Comparison of ENCODE assay signal across 13 cellular contexts in the genomic region with DNA sequence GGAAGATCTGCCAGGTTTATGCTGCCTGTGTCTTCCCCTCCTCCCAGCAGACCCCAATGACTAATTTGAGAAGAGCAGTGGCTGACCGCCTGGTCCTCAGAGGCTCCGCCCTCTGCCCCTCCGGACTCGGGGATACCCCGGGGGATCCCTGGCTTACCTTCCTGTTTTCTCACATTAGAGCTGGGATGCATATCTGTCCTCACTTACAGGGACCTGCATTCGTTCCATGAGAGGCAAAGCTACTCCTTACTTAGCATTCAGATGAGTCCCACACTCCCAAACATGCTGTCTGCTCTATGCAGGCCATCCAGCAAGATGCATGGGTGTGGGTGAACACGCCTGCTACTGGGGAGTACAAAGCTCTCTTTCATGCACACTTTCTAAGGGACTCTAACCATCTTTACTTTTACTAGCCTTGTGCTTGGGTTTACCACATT. TPM values are rescaled to one million over a fixed set of nuclear protein-coding genes. Genes with fewer than 3 reads are reported as not detected.
DNase-seq lines count a peak whose midpoint lies in the region; ATAC-seq and TF ChIP-seq lines count a peak whose summit lies in the region.
"Had no signal": no experiment of that assay in that cellular context is flagged by ENCODE, and none has a peak within 500 bp of the region (broad histone marks: within the 10 kb centered on the region; RNA-seq: fewer than 3 reads in every experiment).

No MANE protein-coding gene starts in this region.

- peak overlapping the region; percentile 0 for H3K27ac Mint-ChIP-seq in activated T-helper 17 cell treated with anti-CD3 and anti-CD28 coated beads, Interleukin-2, amount 50 U/mL, for 72 hours
- H3K27ac Mint-ChIP-seq: activated naive CD4-positive, alpha-beta T cell treated with anti-CD3 and anti-CD28 coated beads, Interleukin-2, amount 10 ng/mL, durations not matched to agents 7 days and 5 days had no signal

- H3K27me3 Mint-ChIP-seq in activated T-helper 17 cell treated with anti-CD3 and anti-CD28 coated beads, Interleukin-2, amount 50 U/mL, for 72 hours = no peaks in the 10 kb centered on the region
- H3K27me3 Mint-ChIP-seq: activated naive CD4-positive, alpha-beta T cell treated with anti-CD3 and anti-CD28 coated beads, Interleukin-2, amount 10 ng/mL, durations not matched to agents 7 days and 5 days had no signal

- peaks cover 14% of the 10 kb centered on the region for H3K36me3 Mint-ChIP-seq in activated T-helper 17 cell treated with anti-CD3 and anti-CD28 coated beads, Interleukin-2, amount 50 U/mL, for 72 hours (ENCODE audit: low read depth)

- TF ChIP-seq CTCF in GM13977 (IDR thresholded peaks at IDR 0.05; ENCODE audit: extremely low read depth, insufficient read depth, missing control alignments) (no peak), GM20000 (IDR thresholded peaks at IDR 0.05; ENCODE audit: extremely low read depth, missing control alignments) (no peak), GM10266 (IDR thresholded peaks at IDR 0.05; ENCODE audit: control insufficient read depth, insufficient read depth, low read depth, missing control alignments) (no peak)

- no peaks in the 10 kb centered on the region for H3K9me3 Mint-ChIP-seq in activated T-helper 17 cell treated with anti-CD3 and anti-CD28 coated beads, Interleukin-2, amount 50 U/mL, for 72 hours
- H3K9me3 Mint-ChIP-seq: activated naive CD4-positive, alpha-beta T cell treated with anti-CD3 and anti-CD28 coated beads, Interleukin-2, amount 10 ng/mL, durations not matched to agents 7 days and 5 days had no signal

- DNase-seq in GM13977 (ENCODE audit: low spot score) (peak; percentile 48), GM20000 (ENCODE audit: low spot score) (peak; percentile 52), GM19238 (ENCODE audit: insufficient read length, low spot score) (no peak), GM10266 (ENCODE audit: extremely low spot score) (no peak), MV-4-11 (lab: John Stamatoyannopoulos, UW) (no peak)
- no peak for DNase-seq in activated naive CD4-positive, alpha-beta T cell treated with anti-CD3 and anti-CD28 coated beads, Interleukin-2, amount 50 U/mL, for 16 hours
- DNase-seq: activated naive CD4-positive, alpha-beta T cell treated with anti-CD3 and anti-CD28 coated beads, Interleukin-2, amount 10 ng/mL, durations not matched to agents 7 days and 5 days; COR-L47; dorsolateral prefrontal cortex; heart right ventricle; NCI-H524 had no signal

- peaks cover 63% of the 10 kb centered on the region for H3K4me1 Mint-ChIP-seq in activated T-helper 17 cell treated with anti-CD3 and anti-CD28 coated beads, Interleukin-2, amount 50 U/mL, for 72 hours

- H3K4me3 Mint-ChIP-seq in activated T-helper 17 cell treated with anti-CD3 and anti-CD28 coated beads, Interleukin-2, amount 50 U/mL, for 72 hours = peak overlapping the region; percentile 13
- H3K4me3 Mint-ChIP-seq: activated naive CD4-positive, alpha-beta T cell treated with anti-CD3 and anti-CD28 coated beads, Interleukin-2, amount 10 ng/mL, durations not matched to agents 7 days and 5 days had no signal

- ATAC-seq in HG03045 (IDR thresholded peaks at IDR 0.05; ENCODE audit: unreplicated experiment) = peak; percentile 52
- no peak for ATAC-seq in activated T-helper 17 cell treated with anti-CD3 and anti-CD28 coated beads, Interleukin-2, amount 50 U/mL, for 72 hours (replicated peaks)
- ATAC-seq: heart right ventricle had no signal

- in situ Hi-C loops in GM13977 (cut with MboI; ENCODE audit: low pct_unique_long_range_greater_than_20kb, low sequenced_read_pairs, unreplicated experiment) = no loop called here

RNA-seq across cellular contexts. Expression of a gene that starts 24.0 kb away (rescaled TPM):
- total RNA-seq in activated T-helper 17 cell treated with anti-CD3 and anti-CD28 coated beads, Interleukin-2, amount 50 U/mL, for 72 hours = 10 to 100 TPM; 58.0 to 70.9 TPM

Comparison
In these comparisons a context has a peak if more than half of its experiments do, and no peak if none do; other contexts are left out.
1. DNase-seq: peak in GM13977 (single experiment) and GM20000 (single experiment); none in GM19238 (single experiment), GM10266 (single experiment), activated naive CD4-positive, alpha-beta T cell treated with anti-CD3 and anti-CD28 coated beads, Interleukin-2, amount 50 U/mL, for 16 hours (single experiment) and MV-4-11 (single experiment).